Comparison of ENCODE assay signal across 31 cellular contexts in the genomic region with DNA sequence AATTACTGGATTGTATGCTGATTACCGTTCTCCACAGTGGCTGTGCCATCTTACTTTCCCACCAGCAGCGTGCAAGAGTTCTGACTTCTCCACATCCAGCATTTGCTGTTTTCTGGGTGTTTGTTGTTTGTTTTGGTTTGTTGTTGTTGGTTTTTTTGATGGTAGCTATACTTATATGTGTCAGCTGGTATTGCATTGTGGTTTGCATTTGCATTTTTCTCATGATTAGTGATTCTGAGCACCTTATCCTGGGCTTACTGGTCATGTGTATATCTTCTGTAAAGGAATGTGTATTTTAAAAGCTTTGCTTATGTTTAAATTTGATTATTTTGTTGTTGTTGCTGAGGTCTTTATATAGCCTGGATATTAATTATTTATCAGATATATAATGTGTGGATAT.
"Had no signal": no experiment of that assay in that cellular context is flagged by ENCODE, and none has a peak within 500 bp of the region (broad histone marks: within the 10 kb centered on the region; RNA-seq: fewer than 3 reads in every experiment).

No MANE protein-coding gene starts in this region.

- H3K27me3 Mint-ChIP-seq: dendritic cell treated with granulocyte-macrophage colony-stimulating factor and Interleukin-4, amounts not matched to agents 40 ng/mL and 50 ng/mL, for 4 days had no signal

- H3K4me3 Mint-ChIP-seq: activated B cell treated with CpG ODN at 0.5 μM for 24 hours; activated CD8-positive, alpha-beta T cell treated with anti-CD3 and anti-CD28 coated beads for 36 hours; activated naive CD8-positive, alpha-beta T cell; activated T-cell treated with anti-CD3 and anti-CD28 coated beads, Interleukin-2, amount 50 U/mL, for 4 hours; activated T-helper 17 cell treated with anti-CD3 and anti-CD28 coated beads, Interleukin-2, amount 50 U/mL, for 72 hours; central memory CD8-positive, alpha-beta T cell; dendritic cell treated with granulocyte-macrophage colony-stimulating factor and Interleukin-4, amounts not matched to agents 40 ng/mL and 50 ng/mL, for 4 days; endodermal cell had no signal

- H3K9me3 Mint-ChIP-seq: activated B cell treated with CpG ODN at 0.5 μM for 24 hours; activated CD8-positive, alpha-beta T cell treated with anti-CD3 and anti-CD28 coated beads for 36 hours; activated T-cell treated with anti-CD3 and anti-CD28 coated beads, Interleukin-2, amount 50 U/mL, for 4 hours; activated T-helper 17 cell treated with anti-CD3 and anti-CD28 coated beads, Interleukin-2, amount 50 U/mL, for 72 hours; central memory CD8-positive, alpha-beta T cell; dendritic cell treated with granulocyte-macrophage colony-stimulating factor and Interleukin-4, amounts not matched to agents 40 ng/mL and 50 ng/mL, for 4 days; endodermal cell had no signal

- H3K4me1 Mint-ChIP-seq: activated B cell treated with CpG ODN at 0.5 μM for 24 hours; activated T-helper 17 cell treated with anti-CD3 and anti-CD28 coated beads, Interleukin-2, amount 50 U/mL, for 72 hours; central memory CD8-positive, alpha-beta T cell; endodermal cell had no signal

- H3K36me3 Mint-ChIP-seq: activated naive CD8-positive, alpha-beta T cell had no signal

- DNase-seq: activated B cell treated with CpG ODN at 0.5 μM for 24 hours; activated CD4-positive, alpha-beta T cell treated with anti-CD3 and anti-CD28 coated beads for 48 hours; activated CD4-positive, alpha-beta T cell treated with anti-CD3 and anti-CD28 coated beads, Interleukin-2, amount 50 U/mL, for 1 hour; activated CD4-positive, alpha-beta T cell treated with anti-CD3 and anti-CD28 coated beads, Interleukin-2, amount 50 U/mL, for 48 hours; activated CD8-positive, alpha-beta memory T cell treated with anti-CD3 and anti-CD28 coated beads for 24 hours; activated CD8-positive, alpha-beta T cell treated with anti-CD3 and anti-CD28 coated beads for 36 hours; activated effector memory CD4-positive, alpha-beta T cell treated with Interleukin-2 at 50 U/mL for 16 hours; activated gamma-delta T cell treated with Interleukin-2 at 50 U/mL for 16 hours; activated naive CD4-positive, alpha-beta T cell treated with anti-CD3 and anti-CD28 coated beads, Interleukin-2, amount 50 U/mL, for 16 hours; activated naive CD4-positive, alpha-beta T cell treated with Interleukin-2 at 50 U/mL for 16 hours; activated T-cell treated with anti-CD3 and anti-CD28 coated beads, Interleukin-2, amount 50 U/mL, for 4 hours; amniotic stem cell; anterior cingulate cortex; brain microvascular endothelial cell; dorsolateral prefrontal cortex; effector memory CD4-positive, alpha-beta T cell; endodermal cell; erythroblast; esophagus squamous epithelium; foreskin melanocyte; heart right ventricle; T-helper 9 cell; WERI-Rb-1 had no signal

- H3K27ac Mint-ChIP-seq: activated B cell treated with CpG ODN at 0.5 μM for 24 hours; activated CD8-positive, alpha-beta T cell treated with anti-CD3 and anti-CD28 coated beads for 36 hours; activated naive CD8-positive, alpha-beta T cell; activated T-helper 17 cell treated with anti-CD3 and anti-CD28 coated beads, Interleukin-2, amount 50 U/mL, for 72 hours; dendritic cell treated with granulocyte-macrophage colony-stimulating factor and Interleukin-4, amounts not matched to agents 40 ng/mL and 50 ng/mL, for 4 days; endodermal cell had no signal

- ATAC-seq: activated CD4-positive, CD25-positive, alpha-beta regulatory T cell treated with anti-CD3 and anti-CD28 coated beads, Interleukin-2, amount 50 U/mL, for 24 hours; activated CD8-positive, alpha-beta T cell treated with anti-CD3 and anti-CD28 coated beads for 36 hours; activated T-cell treated with anti-CD3 and anti-CD28 coated beads, Interleukin-2, amount 50 U/mL, for 4 hours; activated T-helper 17 cell treated with anti-CD3 and anti-CD28 coated beads, Interleukin-2, amount 50 U/mL, for 72 hours; gastroesophageal sphincter; heart right ventricle had no signal

- H3K4me3 ChIP-seq: coronary artery, dorsolateral prefrontal cortex, esophagus squamous epithelium, gastroesophageal sphincter, heart right ventricle, hepatocyte had no signal
